ENCODE assay signal across 8 cellular contexts in the genomic region with DNA sequence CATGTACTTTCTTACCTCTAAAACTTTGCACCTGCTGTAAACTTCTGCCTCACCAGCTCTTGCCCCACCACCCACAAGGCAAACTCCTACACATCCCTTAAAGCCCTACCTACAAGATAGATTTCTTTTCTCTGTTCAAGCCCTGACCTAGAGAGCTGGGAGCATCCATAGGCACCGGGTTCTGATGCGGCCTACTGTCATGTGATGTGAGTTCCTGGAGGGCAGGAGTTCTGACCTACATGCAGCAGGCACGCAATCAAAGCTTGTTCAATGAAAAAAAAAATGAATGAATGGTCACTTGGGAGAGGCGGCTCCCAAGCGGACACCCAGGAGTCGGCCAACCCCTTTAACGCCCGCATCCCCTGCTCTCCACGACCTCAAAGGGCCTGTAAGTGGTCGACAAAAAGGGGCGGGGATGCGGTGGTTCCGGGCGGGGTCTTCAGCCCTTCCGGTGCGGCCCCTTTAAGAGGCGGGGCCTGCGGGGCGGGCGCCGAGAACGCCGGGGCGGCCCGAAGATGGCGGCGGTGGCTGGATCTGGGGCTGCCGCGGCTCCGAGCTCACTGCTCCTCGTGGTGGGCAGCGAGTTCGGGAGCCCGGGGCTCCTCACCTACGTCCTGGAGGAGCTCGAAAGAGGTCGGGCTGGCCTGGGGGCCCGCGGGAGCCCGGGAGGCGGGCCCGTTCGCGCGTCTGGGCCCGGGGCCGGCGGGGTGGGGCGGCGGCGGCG. TPM values are rescaled to one million over a fixed set of nuclear protein-coding genes. Genes with fewer than 3 reads are reported as not detected.
DNase-seq lines count a peak whose midpoint lies in the region; ATAC-seq lines count a peak whose summit lies in the region.

A gene with protein sequence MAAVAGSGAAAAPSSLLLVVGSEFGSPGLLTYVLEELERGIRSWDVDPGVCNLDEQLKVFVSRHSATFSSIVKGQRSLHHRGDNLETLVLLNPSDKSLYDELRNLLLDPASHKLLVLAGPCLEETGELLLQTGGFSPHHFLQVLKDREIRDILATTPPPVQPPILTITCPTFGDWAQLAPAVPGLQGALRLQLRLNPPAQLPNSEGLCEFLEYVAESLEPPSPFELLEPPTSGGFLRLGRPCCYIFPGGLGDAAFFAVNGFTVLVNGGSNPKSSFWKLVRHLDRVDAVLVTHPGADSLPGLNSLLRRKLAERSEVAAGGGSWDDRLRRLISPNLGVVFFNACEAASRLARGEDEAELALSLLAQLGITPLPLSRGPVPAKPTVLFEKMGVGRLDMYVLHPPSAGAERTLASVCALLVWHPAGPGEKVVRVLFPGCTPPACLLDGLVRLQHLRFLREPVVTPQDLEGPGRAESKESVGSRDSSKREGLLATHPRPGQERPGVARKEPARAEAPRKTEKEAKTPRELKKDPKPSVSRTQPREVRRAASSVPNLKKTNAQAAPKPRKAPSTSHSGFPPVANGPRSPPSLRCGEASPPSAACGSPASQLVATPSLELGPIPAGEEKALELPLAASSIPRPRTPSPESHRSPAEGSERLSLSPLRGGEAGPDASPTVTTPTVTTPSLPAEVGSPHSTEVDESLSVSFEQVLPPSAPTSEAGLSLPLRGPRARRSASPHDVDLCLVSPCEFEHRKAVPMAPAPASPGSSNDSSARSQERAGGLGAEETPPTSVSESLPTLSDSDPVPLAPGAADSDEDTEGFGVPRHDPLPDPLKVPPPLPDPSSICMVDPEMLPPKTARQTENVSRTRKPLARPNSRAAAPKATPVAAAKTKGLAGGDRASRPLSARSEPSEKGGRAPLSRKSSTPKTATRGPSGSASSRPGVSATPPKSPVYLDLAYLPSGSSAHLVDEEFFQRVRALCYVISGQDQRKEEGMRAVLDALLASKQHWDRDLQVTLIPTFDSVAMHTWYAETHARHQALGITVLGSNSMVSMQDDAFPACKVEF (plus strand): TSS at position 493 of the 724 bp plus-strand sequence. CDS start 23 bp downstream, at position 516.

- H3K27ac Mint-ChIP-seq in activated T-cell treated with anti-CD3 and anti-CD28 coated beads, Interleukin-2, amount 50 U/mL, for 72 hours: peak within 1 kb of the TSS; percentile 91
- H3K27ac Mint-ChIP-seq in naive thymus-derived CD4-positive, alpha-beta T cell: peak within 1 kb of the TSS; percentile 75 to 96 (median 88)

- ATAC-seq in GM18517 (IDR thresholded peaks at IDR 0.05; ENCODE audit: unreplicated experiment): peak; percentile 66
- ATAC-seq in HG03432 (IDR thresholded peaks at IDR 0.05; ENCODE audit: unreplicated experiment): peak; percentile 80
- ATAC-seq in activated T-cell treated with anti-CD3 and anti-CD28 coated beads, Interleukin-2, amount 50 U/mL, for 72 hours (replicated peaks in 1 of 2): peak; percentile 82 to 83
- ATAC-seq in naive thymus-derived CD4-positive, alpha-beta T cell: peak; percentile 85

- no peaks in the 10 kb centered on the region for H3K9me3 ChIP-seq in naive thymus-derived CD4-positive, alpha-beta T cell (ENCODE audit: control insufficient read depth in 2 of 3, low read length in 3 of 3)

- H3K27me3 ChIP-seq in naive thymus-derived CD4-positive, alpha-beta T cell (ENCODE audit: control insufficient read depth in 2 of 2, insufficient read depth in 2 of 2, low read length in 2 of 2): no peaks in the 10 kb centered on the region

- H3K27ac ChIP-seq in naive thymus-derived CD4-positive, alpha-beta T cell (ENCODE audit: low read depth, low read length): peak within 1 kb of the TSS; percentile 76

- no peaks in the 10 kb centered on the region for H3K9me3 Mint-ChIP-seq in activated T-cell treated with anti-CD3 and anti-CD28 coated beads, Interleukin-2, amount 50 U/mL, for 72 hours
- no peaks in the 10 kb centered on the region for H3K9me3 Mint-ChIP-seq in naive thymus-derived CD4-positive, alpha-beta T cell

- peaks cover 19 to 24% of the 10 kb centered on the region in 2 donors for H3K4me1 ChIP-seq in naive thymus-derived CD4-positive, alpha-beta T cell (ENCODE audit: control insufficient read depth in 2 of 2, insufficient read depth in 2 of 2, low read length in 2 of 2)

- peaks cover 0 to 15% (median 4%) of the 10 kb centered on the region in 3 experiments for H3K36me3 ChIP-seq in naive thymus-derived CD4-positive, alpha-beta T cell (ENCODE audit: control insufficient read depth in 2 of 3, insufficient read depth in 3 of 3, low read length in 3 of 3)

- CTCF ChIA-PET in naive thymus-derived CD4-positive, alpha-beta T cell (lab: Charles Lee): interaction anchor here (0.5 to 0.8 kb wide), 2 partner anchors 15 to 66 kb away, joined by 3 read pairs; no protein-coding TSS in a partner anchor

- intact Hi-C loops in naive thymus-derived CD4-positive, alpha-beta T cell (cut with micrococcal nuclease): loop anchor here (1.0 to 5.0 kb wide), 6 partner anchors 28 to 164 kb away; partner anchors contain the start of genes FCHO1 (in 2 of the 2), COLGALT1 (in 1 of the 2), RPL18A (in 1 of the 2) and UNC13A (in 1 of the 2)

- H3K27me3 Mint-ChIP-seq in activated T-cell treated with anti-CD3 and anti-CD28 coated beads, Interleukin-2, amount 50 U/mL, for 72 hours (ENCODE audit: low read depth): peaks cover 8% of the 10 kb centered on the region
- H3K27me3 Mint-ChIP-seq in naive thymus-derived CD4-positive, alpha-beta T cell: peaks cover 0 to 2% (median 0%) of the 10 kb centered on the region in 5 donors

- POLR2A ChIA-PET in naive thymus-derived CD4-positive, alpha-beta T cell (lab: Charles Lee): interaction anchor here (0.7 to 2.2 kb wide), 14 partner anchors 9 to 140 kb away, joined by 3 to 13 read pairs (median 5); partner anchors contain the start of genes FCHO1, JAK3 and RPL18A

- peaks cover 1 to 6% of the 10 kb centered on the region in 2 donors for H3K36me3 Mint-ChIP-seq in activated T-cell treated with anti-CD3 and anti-CD28 coated beads, Interleukin-2, amount 50 U/mL, for 72 hours (ENCODE audit: insufficient read depth in 2 of 2)
- H3K36me3 Mint-ChIP-seq in naive thymus-derived CD4-positive, alpha-beta T cell: peaks cover 0 to 7% (median 0%) of the 10 kb centered on the region in 5 donors

- H3K4me1 Mint-ChIP-seq in activated T-cell treated with anti-CD3 and anti-CD28 coated beads, Interleukin-2, amount 50 U/mL, for 72 hours (ENCODE audit: low read depth): peaks cover 42% of the 10 kb centered on the region
- H3K4me1 Mint-ChIP-seq in naive thymus-derived CD4-positive, alpha-beta T cell: peaks cover 33 to 39% (median 36%) of the 10 kb centered on the region in 7 donors

- peak within 1 kb of the TSS; percentile 90 to 98 for H3K4me3 Mint-ChIP-seq in activated T-cell treated with anti-CD3 and anti-CD28 coated beads, Interleukin-2, amount 50 U/mL, for 72 hours
- H3K4me3 Mint-ChIP-seq in naive thymus-derived CD4-positive, alpha-beta T cell: peak within 1 kb of the TSS; percentile 85 to 93 (median 90)

- peak within 1 kb of the TSS; percentile 71 for H3K4me3 ChIP-seq in naive thymus-derived CD4-positive, alpha-beta T cell (ENCODE audit: low read length)

- peak; percentile 30 for DNase-seq in A172 (ENCODE audit: low spot score)
- peak; percentile 26 for DNase-seq in OCI-M2 (lab: John Stamatoyannopoulos, UW; ENCODE audit: unreplicated experiment)
- DNase-seq in activated T-cell treated with anti-CD3 and anti-CD28 coated beads, Interleukin-2, amount 50 U/mL, for 72 hours: peak; percentile 74 to 81
- peak; percentile 29 for DNase-seq in fibroblast of gingiva (ENCODE audit: low read depth)
- DNase-seq in naive thymus-derived CD4-positive, alpha-beta T cell: peak; percentile 26 to 82 (median 51)
- DNase-seq in stimulated activated naive CD4-positive, alpha-beta T cell (lab: John Stamatoyannopoulos, UW): peak; percentile 17 to 62 (median 51)

RNA-seq across cellular contexts. Expression of the gene that starts here (rescaled TPM):
- 14.2 and 27.8 TPM in 2 replicates for total RNA-seq in A172 (2014; rRNA removed; shearing (Covaris generic))
- 10 to 100 TPM; 59.5 to 69.9 TPM for total RNA-seq in activated T-cell treated with anti-CD3 and anti-CD28 coated beads, Interleukin-2, amount 50 U/mL, for 72 hours
- total RNA-seq in naive thymus-derived CD4-positive, alpha-beta T cell: 10 to 100 TPM; 28.6 to 73.8 (median 52.5) TPM
- 10 to 100 TPM; 21.9 to 48.4 TPM for polyA plus RNA-seq in naive thymus-derived CD4-positive, alpha-beta T cell

Comparison
In these comparisons a context has a peak if more than half of its experiments do, and no peak if none do; other contexts are left out.
1. Peak in every context shown above with its lines: DNase-seq, ATAC-seq, H3K4me3 ChIP-seq and H3K27ac ChIP-seq.
2. DNase-seq: peak in every context shown above with its lines; median percentile 78 in activated T-cell treated with anti-CD3 and anti-CD28 coated beads, Interleukin-2, amount 50 U/mL, for 72 hours; 51 in naive thymus-derived CD4-positive, alpha-beta T cell; 51 in stimulated activated naive CD4-positive, alpha-beta T cell; 30 in A172; 29 in fibroblast of gingiva; 26 in OCI-M2.